ENCODE assay signal across 20 cellular contexts in the genomic region with DNA sequence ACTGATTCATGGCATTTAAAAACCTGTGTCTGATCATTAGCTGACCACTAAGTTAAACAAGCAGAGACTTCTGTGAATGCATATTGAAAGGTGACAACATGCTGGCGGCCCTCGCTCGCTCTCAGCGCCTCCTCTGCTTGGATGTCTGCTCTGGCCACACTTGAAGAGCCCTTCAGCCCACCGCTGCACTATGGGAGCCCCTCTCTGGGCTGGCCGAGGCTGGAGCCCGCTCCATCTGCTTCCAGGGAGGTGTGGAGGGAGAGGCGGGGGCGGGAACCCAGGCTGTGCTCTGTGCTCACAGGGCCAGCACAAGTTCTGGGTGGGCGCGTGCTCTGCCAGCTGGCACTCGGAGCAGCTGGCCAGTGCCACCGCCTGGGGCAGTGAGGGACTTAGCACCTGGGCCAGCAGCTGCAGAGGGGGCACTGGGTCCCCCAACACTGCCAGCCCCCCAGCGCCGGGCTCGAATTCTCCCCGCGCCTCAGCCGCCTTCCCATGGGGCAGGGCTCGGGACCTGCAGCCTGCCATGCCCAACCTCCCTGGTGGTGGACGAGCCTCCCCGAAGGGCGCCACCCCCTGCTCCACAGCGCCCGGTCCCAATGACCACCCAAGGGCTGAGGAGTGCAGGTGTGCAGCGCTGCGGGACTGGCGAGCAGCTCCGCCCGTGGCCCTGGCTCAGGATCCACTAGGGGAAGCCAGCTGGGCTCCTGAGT.
DNase-seq lines count a peak whose midpoint lies in the region; ATAC-seq and TF ChIP-seq lines count a peak whose summit lies in the region.
"Had no signal": no experiment of that assay in that cellular context is flagged by ENCODE, and none has a peak within 500 bp of the region (broad histone marks: within the 10 kb centered on the region; RNA-seq: fewer than 3 reads in every experiment).

No MANE protein-coding gene starts in this region.

- H3K36me3 ChIP-seq in mesenchymal stem cell (ENCODE audit: control insufficient read depth in 1 of 2, insufficient read depth in 2 of 2, low read depth in 1 of 2, low read length in 2 of 2) = peaks cover 0 to 3% of the 10 kb centered on the region in 2 experiments
- H3K36me3 ChIP-seq in upper lobe of right lung = no peaks in the 10 kb centered on the region

- H2AK5ac ChIP-seq in mesenchymal stem cell (ENCODE audit: low read length, severe bottlenecking) = no peak overlapping the region

- H3K9me3 ChIP-seq in right cardiac atrium (ENCODE audit: control insufficient read depth, low read length) = no peaks in the 10 kb centered on the region
- no peaks in the 10 kb centered on the region for H3K9me3 ChIP-seq in mesenchymal stem cell (ENCODE audit: control insufficient read depth, low read length)
- no peaks in the 10 kb centered on the region for H3K9me3 ChIP-seq in upper lobe of right lung
- H3K9me3 ChIP-seq: A549 had no signal

- H3K4me1 ChIP-seq in right cardiac atrium (ENCODE audit: control insufficient read depth, insufficient read depth, low read length) = no peaks in the 10 kb centered on the region
- peaks cover 1% of the 10 kb centered on the region for H3K4me1 ChIP-seq in mesenchymal stem cell (ENCODE audit: control insufficient read depth, insufficient read depth, low read depth, low read length)
- H3K4me1 ChIP-seq in upper lobe of right lung = no peaks in the 10 kb centered on the region
- H3K4me1 ChIP-seq: A549 had no signal

- H4K91ac ChIP-seq in mesenchymal stem cell (ENCODE audit: low read length) = peak overlapping the region; percentile 39

- TF ChIP-seq CTCF in upper lobe of right lung (IDR thresholded peaks at IDR 0.05) = no peak

- H3K18ac ChIP-seq in mesenchymal stem cell (ENCODE audit: low read depth in 1 of 2, low read length in 2 of 2) = no peak overlapping the region

- no peaks in the 10 kb centered on the region for H3K79me1 ChIP-seq in mesenchymal stem cell (replicated peaks; ENCODE audit: low read length, poor library complexity, severe bottlenecking)

- H2BK15ac ChIP-seq in mesenchymal stem cell (ENCODE audit: low read depth, poor library complexity, severe bottlenecking) = no peak overlapping the region

- WGBS in right cardiac atrium = 92% methylated on average over 30 of the region's 30 CpGs
- 88% methylated on average over 27 of the region's 30 CpGs for WGBS in mesenchymal stem cell

- H3K9ac ChIP-seq in mesenchymal stem cell (ENCODE audit: low read length) = no peak overlapping the region

- no peak overlapping the region for H3K4ac ChIP-seq in mesenchymal stem cell (ENCODE audit: low read depth in 1 of 2, low read length in 2 of 2)

- DNase-seq in right cardiac atrium = peak in 2 of 3 donors; percentile 16 to 61
- no peak for DNase-seq in left ventricle myocardium superior
- no peak for DNase-seq in mesenchymal stem cell
- DNase-seq in upper lobe of right lung = peak; percentile 50
- no peak for DNase-seq in activated effector memory CD4-positive, alpha-beta T cell treated with anti-CD3 and anti-CD28 coated beads, Interleukin-2, amount 50 U/mL, for 16 hours
- DNase-seq in middle frontal gyrus (ENCODE audit: extremely low spot score, low spot score) = no peak
- DNase-seq: 8988T; ACHN; AML-193; C1 segment of cervical spinal cord; Calu3; CD4-positive, alpha-beta memory T cell; COR-L47; DMS53; DMS79 treated with DMSO at 0.1 percent for 48 hours; GF-D8; H9 had no signal

- H3K4me3 ChIP-seq in right cardiac atrium (ENCODE audit: low read length) (no peak overlapping the region), mesenchymal stem cell (ENCODE audit: insufficient read depth in 1 of 2, low read depth in 1 of 2, low read length in 2 of 2) (no peak overlapping the region), upper lobe of right lung (no peak overlapping the region)
- H3K4me3 ChIP-seq: A549, GM23338 had no signal

- H2BK120ac ChIP-seq in mesenchymal stem cell (ENCODE audit: low read depth, low read length) = no peak overlapping the region

- no peaks in the 10 kb centered on the region for H3K27me3 ChIP-seq in right cardiac atrium (ENCODE audit: control insufficient read depth, insufficient read depth)
- no peaks in the 10 kb centered on the region for H3K27me3 ChIP-seq in mesenchymal stem cell (ENCODE audit: control insufficient read depth in 1 of 2, insufficient read depth in 1 of 2, low read length in 2 of 2)
- no peaks in the 10 kb centered on the region for H3K27me3 ChIP-seq in upper lobe of right lung

- H2AFZ ChIP-seq in mesenchymal stem cell (ENCODE audit: low read depth, low read length) = no peak overlapping the region
- H2AFZ ChIP-seq: GM23338 had no signal

- H2BK5ac ChIP-seq in mesenchymal stem cell (ENCODE audit: low read depth, low read length, poor library complexity, severe bottlenecking) = no peak overlapping the region

- no peak overlapping the region for H2BK12ac ChIP-seq in mesenchymal stem cell (ENCODE audit: low read length in 2 of 2)

- no peak overlapping the region for H3K4me2 ChIP-seq in mesenchymal stem cell (ENCODE audit: low read length, poor library complexity, severe bottlenecking)
- H3K4me2 ChIP-seq: A549, GM23338 had no signal

- intact Hi-C loops in right cardiac atrium (cut with DNase I) (no loop called here), left ventricle myocardium superior (cut with micrococcal nuclease) (no loop called here), upper lobe of right lung (cut with DNase I) (no loop called here)

- ATAC-seq in right cardiac atrium (no peak), left ventricle myocardium superior (no peak), upper lobe of right lung (peak; percentile 20)
- ATAC-seq: A549, GM23338, HCT116 had no signal

- no peak overlapping the region for H3K27ac ChIP-seq in right cardiac atrium (ENCODE audit: low read length)
- no peak overlapping the region for H3K27ac ChIP-seq in mesenchymal stem cell (ENCODE audit: low read length, poor library complexity, severe bottlenecking)
- H3K27ac ChIP-seq in upper lobe of right lung = no peak overlapping the region
- H3K27ac ChIP-seq: A549 had no signal

- no peak overlapping the region for H4K8ac ChIP-seq in mesenchymal stem cell (ENCODE audit: low read length)

- H3K14ac ChIP-seq in mesenchymal stem cell (ENCODE audit: low read length in 2 of 2) = no peak overlapping the region

- no peak overlapping the region for H3K23ac ChIP-seq in mesenchymal stem cell (ENCODE audit: low read length in 2 of 2)

Comparison
In these comparisons a context has a peak if more than half of its experiments do, and no peak if none do; other contexts are left out.
1. DNase-seq: peak in right cardiac atrium (2 of 3) and upper lobe of right lung (single experiment); none in left ventricle myocardium superior (single experiment), mesenchymal stem cell (single experiment), activated effector memory CD4-positive, alpha-beta T cell treated with anti-CD3 and anti-CD28 coated beads, Interleukin-2, amount 50 U/mL, for 16 hours (single experiment) and middle frontal gyrus (single experiment).